8 cellular contexts compared by ENCODE assay signal in genomic region chr7:108526768-108527017, GRCh38. TPM values are rescaled to one million over a fixed set of nuclear protein-coding genes. Genes with fewer than 3 reads are reported as not detected.
DNase-seq lines count a peak whose midpoint lies in the region; ATAC-seq, FAIRE-seq and TF ChIP-seq lines count a peak whose summit lies in the region.

No MANE protein-coding gene starts in this region.

- H2AFZ ChIP-seq in HepG2 (ENCODE audit: low read length), result peak overlapping the region; percentile 43

- peaks cover 2% of the 10 kb centered on the region for H3K27me3 Mint-ChIP-seq in activated CD4-positive, alpha-beta T cell treated with anti-CD3 and anti-CD28 coated beads, Interleukin-2, amount 10 ng/mL, durations not matched to agents 24 days and 14 days

- H4K20me1 ChIP-seq in HepG2 (ENCODE audit: insufficient read depth, low read length), result no peaks in the 10 kb centered on the region; the same call in 1 of the 2 replicates

- H3K4me3 ChIP-seq in HepG2 (replicated peaks in 1 of 3; ENCODE audit: insufficient read depth in 1 of 3, low read depth in 2 of 3, low read length in 3 of 3), result peak overlapping the region; percentile 65 to 90 (median 83)
- peak overlapping the region; percentile 82 for H3K4me3 ChIP-seq in thymus (ENCODE audit: low read length)

- peaks cover 4% of the 10 kb centered on the region for H3K36me3 Mint-ChIP-seq in activated CD4-positive, alpha-beta T cell treated with anti-CD3 and anti-CD28 coated beads, Interleukin-2, amount 10 ng/mL, durations not matched to agents 24 days and 14 days (ENCODE audit: low read depth)

- FAIRE-seq in HepG2 (lab: Jason Lieb, UNC), result no peak

- H3K4me2 ChIP-seq in HepG2 (ENCODE audit: low read depth, low read length), result peak overlapping the region; percentile 86

- peak overlapping the region; percentile 100 for H3K27ac Mint-ChIP-seq in activated CD4-positive, alpha-beta T cell treated with anti-CD3 and anti-CD28 coated beads, Interleukin-2, amount 10 ng/mL, durations not matched to agents 24 days and 14 days

- TF ChIP-seq POLR2A in HepG2 (IDR thresholded peaks at IDR 0.05; ENCODE audit: insufficient read depth in 1 of 2, low read depth in 2 of 2, low read length in 2 of 2), result no peak

- no peaks in the 10 kb centered on the region; a peak in 1 of 5 replicates for H3K27me3 ChIP-seq in HepG2 (ENCODE audit: control insufficient read depth in 1 of 2, insufficient read depth in 2 of 2, low read length in 2 of 2)
- no peaks in the 10 kb centered on the region for H3K27me3 ChIP-seq in thymus (ENCODE audit: control insufficient read depth, insufficient read depth)

- H3K9me3 Mint-ChIP-seq in activated CD4-positive, alpha-beta T cell treated with anti-CD3 and anti-CD28 coated beads, Interleukin-2, amount 10 ng/mL, durations not matched to agents 24 days and 14 days, result no peaks in the 10 kb centered on the region

- intact Hi-C loops in activated CD4-positive, alpha-beta T cell treated with anti-CD3 and anti-CD28 coated beads, Interleukin-2, amount 10 ng/mL, durations not matched to agents 24 days and 14 days (cut with micrococcal nuclease), result loop anchor here (1.0 kb wide), 1 partner anchor 43 kb away; the partner anchor contains the start of genes DNAJB9 and THAP5
- intact Hi-C loops in HepG2 (cut with micrococcal nuclease; ENCODE audit: unreplicated experiment), result loop anchor here (1.0 kb wide), 1 partner anchor 43 kb away; the partner anchor contains the start of genes DNAJB9 and THAP5

- DNase-seq in activated CD4-positive, alpha-beta T cell treated with anti-CD3 and anti-CD28 coated beads, Interleukin-2, amount 10 ng/mL, durations not matched to agents 24 days and 14 days, result no peak
- no peak for DNase-seq in activated CD4-positive, alpha-beta T cell treated with anti-CD3 and anti-CD28 coated beads for 1 hour
- DNase-seq in HepG2 (ENCODE audit: low spot score) (no peak), inferior parietal cortex (ENCODE audit: extremely low spot score) (no peak), NCI-H1105 treated with DMSO at 0.1 percent for 48 hours (lab: John Stamatoyannopoulos, UW) (no peak), NCI-H2081 treated with DMSO at 0.1 percent for 48 hours (lab: John Stamatoyannopoulos, UW) (no peak)

- TSS peak; percentile 84 for BruUV-seq in HepG2 (replicated peaks; lab: Mats Ljungman, UMichigan)

- H3K27ac ChIP-seq in angular gyrus (ENCODE audit: low read depth, low read length), result peak overlapping the region; percentile 94
- peak overlapping the region; percentile 82 for H3K27ac ChIP-seq in HepG2 (ENCODE audit: extremely low read length, insufficient read depth, low read length)
- peak overlapping the region; percentile 99 for H3K27ac ChIP-seq in thymus (ENCODE audit: low read depth)

- H3K9me3 ChIP-seq in HepG2 (ENCODE audit: low read length), result no peaks in the 10 kb centered on the region
- H3K9me3 ChIP-seq in thymus (ENCODE audit: control insufficient read depth), result no peaks in the 10 kb centered on the region

- H3K9ac ChIP-seq in HepG2 (ENCODE audit: insufficient read depth, low read depth, low read length), result peak overlapping the region; percentile 79

- peak overlapping the region; percentile 88 for H3K4me3 Mint-ChIP-seq in activated CD4-positive, alpha-beta T cell treated with anti-CD3 and anti-CD28 coated beads, Interleukin-2, amount 10 ng/mL, durations not matched to agents 24 days and 14 days

- H3K4me1 ChIP-seq in HepG2 (ENCODE audit: insufficient read depth, low read length), result peaks cover 34% of the 10 kb centered on the region
- H3K4me1 ChIP-seq in thymus (ENCODE audit: control insufficient read depth, insufficient read depth, low read length), result peaks cover 13% of the 10 kb centered on the region

- no peak for TF ChIP-seq RAD21 in HepG2 (CRISPR knock-in tag; IDR thresholded peaks at IDR 0.05)

- no peaks in the 10 kb centered on the region for H3K36me3 ChIP-seq in HepG2 (replicated peaks in 1 of 2; ENCODE audit: control insufficient read depth in 1 of 2, insufficient read depth in 2 of 2, low read length in 2 of 2)
- no peaks in the 10 kb centered on the region for H3K36me3 ChIP-seq in thymus (ENCODE audit: control insufficient read depth, insufficient read depth)

- H3K4me1 Mint-ChIP-seq in activated CD4-positive, alpha-beta T cell treated with anti-CD3 and anti-CD28 coated beads, Interleukin-2, amount 10 ng/mL, durations not matched to agents 24 days and 14 days, result peaks cover 32% of the 10 kb centered on the region

- H3K79me2 ChIP-seq in HepG2 (ENCODE audit: insufficient read depth, low read length), result peaks cover 16% of the 10 kb centered on the region

- TF ChIP-seq CTCF in HepG2 (CRISPR knock-in tag; IDR thresholded peaks at IDR 0.05), result no peak

- 2% methylated on average over 3 of the region's 3 CpGs for WGBS in HepG2 (ENCODE audit: low lambda C conversion rate)
- 10% methylated on average over 3 of the region's 3 CpGs for WGBS in thymus

- POLR2A ChIA-PET in HepG2 (lab: Yijun Ruan, JAX), result interaction anchor here (3.5 kb wide), 1 partner anchor 43 kb away, joined by 49 read pairs; the partner anchor contains the start of genes DNAJB9 and THAP5

- TF ChIP-seq EP300 in HepG2 (IDR thresholded peaks at IDR 0.05; ENCODE audit: low read depth in 2 of 2, low read length in 2 of 2) (no peak), HepG2 (CRISPR knock-in tag; IDR thresholded peaks at IDR 0.05; ENCODE audit: borderline replicate concordance) (no peak)

- ATAC-seq in HepG2, result no peak

- CTCF ChIA-PET in HepG2 (lab: Yijun Ruan, JAX; ENCODE audit: low intra/inter-chr PET ratio, low total read pairs), result no interaction called here

- in situ Hi-C loops in HepG2 (cut with HindIII; ENCODE audit: extremely low pct_ligation_motif_present, low pct_unique_long_range_greater_than_20kb), result no loop called here

RNA-seq across cellular contexts. Expression of gene PNPLA8, which starts 0.8 kb away (rescaled TPM):
- total RNA-seq in activated CD4-positive, alpha-beta T cell treated with anti-CD3 and anti-CD28 coated beads, Interleukin-2, amount 10 ng/mL, durations not matched to agents 24 days and 14 days, result 16.6 and 17.2 TPM in 2 replicates
- total RNA-seq in HepG2 (2016; rRNA removed; fragmentation: Illumina TruSeq; extraction: Trizol), result 11.4 and 15.6 TPM in 2 replicates
- total RNA-seq in HepG2 (2016; cell fraction: cytosol; rRNA removed; fragmentation: Illumina TruSeq; extraction: Trizol; ENCODE audit: low read depth), result 1.6 and 1.8 TPM in 2 replicates
- 11.9 and 16.0 TPM in 2 replicates for total RNA-seq in HepG2 (2016; cell fraction: insoluble cytoplasmic fraction; rRNA removed; fragmentation: Illumina TruSeq; extraction: Trizol)
- total RNA-seq in HepG2 (2016; cell fraction: membrane; rRNA removed; fragmentation: Illumina TruSeq; extraction: Trizol), result 4.4 and 5.3 TPM in 2 replicates
- total RNA-seq in HepG2 (2016; cell fraction: nucleus; rRNA removed; fragmentation: Illumina TruSeq; extraction: Trizol), result 13.1 and 14.2 TPM in 2 replicates
- polyA plus RNA-seq in HepG2 (2011; rRNA removed) (5.4 and 6.3 TPM in 2 replicates), thymus (28.2 TPM)
- polyA plus RNA-seq in HepG2 (2011; cell fraction: cytosol; rRNA removed), result 2.3 and 4.8 TPM in 2 replicates
- polyA plus RNA-seq in HepG2 (2011; cell fraction: nucleus; rRNA removed), result 2.2 and 2.9 TPM in 2 replicates
- polyA plus RNA-seq in HepG2 (2012), result 8.4 and 10.4 TPM in 2 replicates
- polyA plus RNA-seq in HepG2 (2016; cell fraction: cytosol; fragmentation: Illumina TruSeq; extraction: Trizol; ENCODE audit: low read depth), result 0.59 and 0.73 TPM in 2 replicates
- 9.3 and 13.2 TPM in 2 replicates for polyA plus RNA-seq in HepG2 (2016; cell fraction: insoluble cytoplasmic fraction; fragmentation: Illumina TruSeq; extraction: Trizol; ENCODE audit: low read depth)
- polyA plus RNA-seq in HepG2 (2016; cell fraction: membrane; fragmentation: Illumina TruSeq; extraction: Trizol; ENCODE audit: low read depth), result 1.6 and 1.7 TPM in 2 replicates
- 8.2 and 8.3 TPM in 2 replicates for polyA plus RNA-seq in HepG2 (2016; cell fraction: nucleus; fragmentation: Illumina TruSeq; extraction: Trizol; ENCODE audit: insufficient read depth, low read depth)
- polyA minus RNA-seq in HepG2 (2011; rRNA and poly(A)+ RNA removed; ENCODE audit: low replicate concordance), result 3.1 and 5.7 TPM in 2 replicates
- polyA minus RNA-seq in HepG2 (2011; cell fraction: cytosol; rRNA and poly(A)+ RNA removed), result 12.7 and 15.6 TPM in 2 replicates
- 21.5 and 29.8 TPM in 2 replicates for polyA minus RNA-seq in HepG2 (2011; cell fraction: nucleus; rRNA and poly(A)+ RNA removed)

RNA-seq across cellular contexts. Expression of gene THAP5, which starts 42.8 kb away (rescaled TPM):
- total RNA-seq in activated CD4-positive, alpha-beta T cell treated with anti-CD3 and anti-CD28 coated beads, Interleukin-2, amount 10 ng/mL, durations not matched to agents 24 days and 14 days, result 35.6 TPM in 2 replicates
- 11.8 and 17.1 TPM in 2 replicates for total RNA-seq in HepG2 (2016; rRNA removed; fragmentation: Illumina TruSeq; extraction: Trizol)
- total RNA-seq in HepG2 (2016; cell fraction: cytosol; rRNA removed; fragmentation: Illumina TruSeq; extraction: Trizol; ENCODE audit: low read depth), result 2.3 and 3.3 TPM in 2 replicates
- 13.4 and 15.6 TPM in 2 replicates for total RNA-seq in HepG2 (2016; cell fraction: insoluble cytoplasmic fraction; rRNA removed; fragmentation: Illumina TruSeq; extraction: Trizol)
- 8.5 and 9.8 TPM in 2 replicates for total RNA-seq in HepG2 (2016; cell fraction: membrane; rRNA removed; fragmentation: Illumina TruSeq; extraction: Trizol)
- 11.3 and 11.5 TPM in 2 replicates for total RNA-seq in HepG2 (2016; cell fraction: nucleus; rRNA removed; fragmentation: Illumina TruSeq; extraction: Trizol)
- polyA plus RNA-seq in HepG2 (2011; rRNA removed) (3.6 and 4.0 TPM in 2 replicates), thymus (16.2 TPM)
- polyA plus RNA-seq in HepG2 (2011; cell fraction: cytosol; rRNA removed), result 1.6 and 2.6 TPM in 2 replicates
- 2.3 and 3.3 TPM in 2 replicates for polyA plus RNA-seq in HepG2 (2011; cell fraction: nucleus; rRNA removed)
- 8.4 and 11.4 TPM in 2 replicates for polyA plus RNA-seq in HepG2 (2012)
- polyA plus RNA-seq in HepG2 (2016; cell fraction: cytosol; fragmentation: Illumina TruSeq; extraction: Trizol; ENCODE audit: low read depth), result 0.82 and 0.87 TPM in 2 replicates
- 11.4 and 12.0 TPM in 2 replicates for polyA plus RNA-seq in HepG2 (2016; cell fraction: insoluble cytoplasmic fraction; fragmentation: Illumina TruSeq; extraction: Trizol; ENCODE audit: low read depth)
- polyA plus RNA-seq in HepG2 (2016; cell fraction: membrane; fragmentation: Illumina TruSeq; extraction: Trizol; ENCODE audit: low read depth), result 2.6 and 3.3 TPM in 2 replicates
- 15.3 and 16.7 TPM in 2 replicates for polyA plus RNA-seq in HepG2 (2016; cell fraction: nucleus; fragmentation: Illumina TruSeq; extraction: Trizol; ENCODE audit: insufficient read depth, low read depth)
- polyA minus RNA-seq in HepG2 (2011; rRNA and poly(A)+ RNA removed; ENCODE audit: low replicate concordance), result 2.7 and 5.9 TPM in 2 replicates
- polyA minus RNA-seq in HepG2 (2011; cell fraction: cytosol; rRNA and poly(A)+ RNA removed), result 9.6 and 10.0 TPM in 2 replicates
- polyA minus RNA-seq in HepG2 (2011; cell fraction: nucleus; rRNA and poly(A)+ RNA removed), result 13.3 and 18.8 TPM in 2 replicates

RNA-seq across cellular contexts. Expression of gene DNAJB9, which starts 43.0 kb away (rescaled TPM):
- total RNA-seq in activated CD4-positive, alpha-beta T cell treated with anti-CD3 and anti-CD28 coated beads, Interleukin-2, amount 10 ng/mL, durations not matched to agents 24 days and 14 days, result 11.5 and 12.7 TPM in 2 replicates
- 10.8 and 16.4 TPM in 2 replicates for total RNA-seq in HepG2 (2016; rRNA removed; fragmentation: Illumina TruSeq; extraction: Trizol)
- 5.9 and 6.5 TPM in 2 replicates for total RNA-seq in HepG2 (2016; cell fraction: cytosol; rRNA removed; fragmentation: Illumina TruSeq; extraction: Trizol; ENCODE audit: low read depth)
- total RNA-seq in HepG2 (2016; cell fraction: insoluble cytoplasmic fraction; rRNA removed; fragmentation: Illumina TruSeq; extraction: Trizol), result 11.3 and 17.2 TPM in 2 replicates
- total RNA-seq in HepG2 (2016; cell fraction: membrane; rRNA removed; fragmentation: Illumina TruSeq; extraction: Trizol), result 10.2 and 12.4 TPM in 2 replicates
- total RNA-seq in HepG2 (2016; cell fraction: nucleus; rRNA removed; fragmentation: Illumina TruSeq; extraction: Trizol), result 24.4 and 26.7 TPM in 2 replicates
- polyA plus RNA-seq in HepG2 (2011; rRNA removed) (7.9 and 8.6 TPM in 2 replicates), thymus (13.9 TPM)
- 9.2 and 10.9 TPM in 2 replicates for polyA plus RNA-seq in HepG2 (2011; cell fraction: cytosol; rRNA removed)
- polyA plus RNA-seq in HepG2 (2011; cell fraction: nucleus; rRNA removed), result 2.9 and 3.2 TPM in 2 replicates
- polyA plus RNA-seq in HepG2 (2012), result 20.2 and 23.6 TPM in 2 replicates
- 2.5 and 3.2 TPM in 2 replicates for polyA plus RNA-seq in HepG2 (2016; cell fraction: cytosol; fragmentation: Illumina TruSeq; extraction: Trizol; ENCODE audit: low read depth)
- 12.3 and 12.5 TPM in 2 replicates for polyA plus RNA-seq in HepG2 (2016; cell fraction: insoluble cytoplasmic fraction; fragmentation: Illumina TruSeq; extraction: Trizol; ENCODE audit: low read depth)
- polyA plus RNA-seq in HepG2 (2016; cell fraction: membrane; fragmentation: Illumina TruSeq; extraction: Trizol; ENCODE audit: low read depth), result 5.3 and 5.6 TPM in 2 replicates
- 27.1 and 27.6 TPM in 2 replicates for polyA plus RNA-seq in HepG2 (2016; cell fraction: nucleus; fragmentation: Illumina TruSeq; extraction: Trizol; ENCODE audit: insufficient read depth, low read depth)
- polyA minus RNA-seq in HepG2 (2011; rRNA and poly(A)+ RNA removed; ENCODE audit: low replicate concordance), result 0.91 and 5.4 TPM in 2 replicates
- 8.0 and 11.0 TPM in 2 replicates for polyA minus RNA-seq in HepG2 (2011; cell fraction: cytosol; rRNA and poly(A)+ RNA removed)
- 13.5 and 16.9 TPM in 2 replicates for polyA minus RNA-seq in HepG2 (2011; cell fraction: nucleus; rRNA and poly(A)+ RNA removed)
